ENCODE assay signal across 23 cellular contexts in the genomic region with DNA sequence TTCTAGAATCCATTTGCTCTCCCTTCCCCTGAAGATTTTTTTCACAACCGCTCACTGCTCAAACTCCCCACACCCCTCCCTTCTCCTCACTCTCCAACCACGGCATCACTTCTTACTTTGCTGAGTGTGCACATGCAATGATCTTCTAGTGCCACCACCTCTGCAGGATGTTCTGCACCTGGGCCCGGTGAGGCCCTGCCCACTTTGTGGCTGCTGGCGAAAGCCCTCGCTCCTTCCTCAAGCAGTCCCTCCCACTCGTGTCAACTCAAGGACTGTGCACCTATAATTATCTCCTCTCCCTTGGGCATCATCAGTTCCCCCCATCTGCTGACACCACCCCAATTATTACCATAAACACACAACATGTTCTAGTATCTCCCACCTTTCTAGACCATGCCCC.
"Had no signal": no experiment of that assay in that cellular context is flagged by ENCODE, and none has a peak within 500 bp of the region (broad histone marks: within the 10 kb centered on the region; RNA-seq: fewer than 3 reads in every experiment).

No MANE protein-coding gene starts in this region.

- H3K27ac Mint-ChIP-seq: memory B cell; mesothelial cell of epicardium; naive B cell; natural killer cell treated with Interleukin-12 subunit alpha and Interleukin-12 subunit beta and Interleukin-15 and Interleukin-18, amount 100 ng/mL, for 72 hours had no signal

- H3K4me1 Mint-ChIP-seq: memory B cell, naive B cell, neural progenitor cell had no signal

- ATAC-seq: gastrocnemius medialis; heart left ventricle; left lobe of liver; mucosa of descending colon; natural killer cell treated with Interleukin-12 subunit alpha and Interleukin-12 subunit beta and Interleukin-15 and Interleukin-18, amount 100 ng/mL, for 72 hours; sciatic nerve had no signal

- DNase-seq: dorsolateral prefrontal cortex; effector CD4-positive, alpha-beta T cell; foreskin fibroblast; gastrocnemius medialis; heart left ventricle; kidney; mucosa of descending colon; naive B cell; nucleus accumbens; stimulated activated CD4-positive, alpha-beta T cell treated with anti-CD3 and anti-CD28 coated beads, Interleukin-12 subunit alpha, Interleukin-12 subunit beta, amount 100 ng/mL, for 4 hours; stimulated activated CD4-positive, alpha-beta T cell treated with anti-CD3 and anti-CD28 coated beads, Interleukin-1b, Interleukin-23, amount 100 ng/mL, for 48 hours; stimulated activated CD4-positive, alpha-beta T cell treated with anti-CD3 and anti-CD28 coated beads, Interleukin-4, amount 100 ng/mL, for 1 hour; stimulated activated CD8-positive, alpha-beta memory T cell treated with anti-CD3 and anti-CD28 coated beads, Interleukin-4, amount 100 ng/mL, for 48 hours; stimulated activated naive CD4-positive, alpha-beta T cell treated with Interleukin-2 at 50 U/mL for 16 hours; stomach; thyroid gland; trophoblast cell had no signal

- FAIRE-seq: kidney had no signal

- H3K36me3 Mint-ChIP-seq: memory B cell; mesothelial cell of epicardium; naive B cell; natural killer cell treated with Interleukin-12 subunit alpha and Interleukin-12 subunit beta and Interleukin-15 and Interleukin-18, amount 100 ng/mL, for 72 hours; neural progenitor cell had no signal

- H3K9me3 Mint-ChIP-seq: memory B cell; mesothelial cell of epicardium; naive B cell; natural killer cell treated with Interleukin-12 subunit alpha and Interleukin-12 subunit beta and Interleukin-15 and Interleukin-18, amount 100 ng/mL, for 72 hours; neural progenitor cell had no signal

- H3K4me3 Mint-ChIP-seq: memory B cell; mesothelial cell of epicardium; naive B cell; natural killer cell treated with Interleukin-12 subunit alpha and Interleukin-12 subunit beta and Interleukin-15 and Interleukin-18, amount 100 ng/mL, for 72 hours; neural progenitor cell had no signal
